9 cellular contexts compared by ENCODE assay signal in genomic region chrX:11423362-11423818, GRCh38.
DNase-seq lines count a peak whose midpoint lies in the region; ATAC-seq and TF ChIP-seq lines count a peak whose summit lies in the region.
"Had no signal": no experiment of that assay in that cellular context is flagged by ENCODE, and none has a peak within 500 bp of the region (broad histone marks: within the 10 kb centered on the region; RNA-seq: fewer than 3 reads in every experiment).

No MANE protein-coding gene starts in this region.

- H3K27me3 ChIP-seq in hepatocyte, result no peaks in the 10 kb centered on the region

- ATAC-seq in GM21576 (IDR thresholded peaks at IDR 0.05; ENCODE audit: unreplicated experiment), result peak; percentile 82
- ATAC-seq in left lobe of liver, result no peak

- H4K20me1 ChIP-seq in hepatocyte (ENCODE audit: insufficient read depth, poor library complexity, severe bottlenecking), result no peaks in the 10 kb centered on the region

- 89% methylated on average over 1 of the region's 1 CpG for WGBS in hepatocyte (ENCODE audit: low lambda C conversion rate, missing lambda C conversion rate)

- no peaks in the 10 kb centered on the region for H3K36me3 ChIP-seq in hepatocyte (replicated peaks; ENCODE audit: insufficient read depth, low read depth)

- no peak overlapping the region for H3K27ac ChIP-seq in hepatocyte
- H3K27ac ChIP-seq: parathyroid adenoma had no signal

- H3K4me3 ChIP-seq in LNCaP clone FGC (ENCODE audit: low read depth, low read length) (no peak overlapping the region), hepatocyte (no peak overlapping the region)

- no peak overlapping the region for H2AFZ ChIP-seq in hepatocyte
- H2AFZ ChIP-seq: parathyroid adenoma had no signal

- TF ChIP-seq CTCF in LNCaP clone FGC (IDR thresholded peaks at IDR 0.05; ENCODE audit: control insufficient read depth, extremely low read depth, insufficient read depth) (no peak), hepatocyte (IDR thresholded peaks at IDR 0.05; ENCODE audit: poor library complexity) (no peak)

- H3K9me3 ChIP-seq in hepatocyte (ENCODE audit: low read depth), result no peaks in the 10 kb centered on the region

- DNase-seq in ELR (ENCODE audit: low read depth) (peak; percentile 78), LNCaP clone FGC (ENCODE audit: low read depth) (peak; percentile 38), fibroblast of gingiva (ENCODE audit: low read depth) (peak; percentile 67), left lobe of liver (ENCODE audit: low spot score) (no peak), hepatocyte (ENCODE audit: low spot score) (no peak), DMS153 treated with DMSO at 0.1 percent for 48 hours (lab: John Stamatoyannopoulos, UW; ENCODE audit: unreplicated experiment) (no peak)
- no peak for DNase-seq in activated T-cell treated with anti-CD3 and anti-CD28 coated beads, Interleukin-2, amount 50 U/mL, for 48 hours

- H3K9me2 ChIP-seq in hepatocyte (replicated peaks; ENCODE audit: insufficient read depth), result no peaks in the 10 kb centered on the region

- H3K4me2 ChIP-seq in hepatocyte, result no peak overlapping the region

- no peaks in the 10 kb centered on the region for H3K79me2 ChIP-seq in hepatocyte
- H3K79me2 ChIP-seq: parathyroid adenoma had no signal

- H3K4me1 ChIP-seq in hepatocyte (ENCODE audit: insufficient read depth), result no peaks in the 10 kb centered on the region
- H3K4me1 ChIP-seq: parathyroid adenoma had no signal

Comparison
In these comparisons a context has a peak if more than half of its experiments do, and no peak if none do; other contexts are left out.
1. DNase-seq: peak in ELR (single experiment), LNCaP clone FGC (single experiment) and fibroblast of gingiva (single experiment); none in left lobe of liver (single experiment), hepatocyte (single experiment), activated T-cell treated with anti-CD3 and anti-CD28 coated beads, Interleukin-2, amount 50 U/mL, for 48 hours (0 of 2) and DMS153 treated with DMSO at 0.1 percent for 48 hours (single experiment).